8 cellular contexts compared by ENCODE assay signal in the genomic region with DNA sequence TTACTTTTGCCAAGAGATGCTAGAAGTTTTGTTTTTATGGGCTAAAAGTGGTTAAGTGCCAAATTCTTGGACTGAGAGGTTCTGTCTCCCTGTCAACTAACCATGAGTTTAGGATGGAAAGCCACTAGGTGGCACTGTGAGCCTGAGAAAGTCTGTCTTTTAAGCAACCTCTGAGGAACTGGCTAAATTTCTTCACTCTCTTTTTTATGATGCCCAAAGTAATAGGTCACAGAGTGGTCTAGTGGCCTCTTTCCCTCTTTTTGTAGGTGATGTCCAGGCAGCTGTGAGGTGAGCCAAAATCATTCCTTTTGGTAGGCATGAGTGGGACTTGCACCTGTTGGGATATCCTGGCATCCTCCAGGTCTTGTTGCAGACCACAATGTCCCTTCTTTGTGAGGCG. TPM values are rescaled to one million over a fixed set of nuclear protein-coding genes. Genes with fewer than 3 reads are reported as not detected.
A peak's percentile ranks its signal among the peaks of the same experiment; 100 is the strongest.
DNase-seq lines count a peak whose midpoint lies in the region; ATAC-seq and TF ChIP-seq lines count a peak whose summit lies in the region.

No MANE protein-coding gene starts in this region.

- H3K4me1 ChIP-seq in effector memory CD4-positive, alpha-beta T cell (ENCODE audit: control insufficient read depth, insufficient read depth, low read length, poor library complexity, severe bottlenecking): no peaks in the 10 kb centered on the region

- POLR2A ChIA-PET in activated CD8-positive, alpha-beta T cell treated with anti-CD3 and anti-CD28 coated beads for 36 hours (lab: Charles Lee): no interaction called here

- no peaks in the 10 kb centered on the region for H3K27me3 ChIP-seq in effector memory CD4-positive, alpha-beta T cell (replicated peaks; ENCODE audit: control insufficient read depth, insufficient read depth, low read length, poor library complexity, severe bottlenecking)

- peaks cover 70% of the 10 kb centered on the region for H3K36me3 ChIP-seq in effector memory CD4-positive, alpha-beta T cell (ENCODE audit: control insufficient read depth, insufficient read depth, low read length)

- H3K9me3 ChIP-seq in effector memory CD4-positive, alpha-beta T cell (ENCODE audit: control insufficient read depth, low read length): no peaks in the 10 kb centered on the region

- DNase-seq in GF-D8 (lab: John Stamatoyannopoulos, UW): peak; percentile 35
- peak; percentile 69 for DNase-seq in NCI-H748 (lab: John Stamatoyannopoulos, UW; ENCODE audit: unreplicated experiment)
- DNase-seq in activated CD8-positive, alpha-beta T cell treated with anti-CD3 and anti-CD28 coated beads for 36 hours: peak; percentile 84
- DNase-seq in effector memory CD4-positive, alpha-beta T cell: peak; percentile 6 to 51 (median 15)
- peak; percentile 30 to 69 for DNase-seq in mesothelial cell of epicardium (ENCODE audit: low spot score in 2 of 2, unreplicated experiment in 2 of 2)
- DNase-seq in stimulated activated CD8-positive, alpha-beta memory T cell treated with anti-CD3 and anti-CD28 coated beads, Interleukin-4, amount 100 ng/mL, for 1 hour (ENCODE audit: low read depth in 2 of 2, low spot score in 1 of 2): peak; percentile 21 to 51

- peaks cover 2% of the 10 kb centered on the region for H3K4me1 Mint-ChIP-seq in activated CD8-positive, alpha-beta T cell treated with anti-CD3 and anti-CD28 coated beads for 36 hours (ENCODE audit: low read depth)
- no peaks in the 10 kb centered on the region for H3K4me1 Mint-ChIP-seq in mesothelial cell of epicardium

- ATAC-seq in HG03432 (IDR thresholded peaks at IDR 0.05; ENCODE audit: unreplicated experiment) (peak; percentile 70), GM18520 (IDR thresholded peaks at IDR 0.05; ENCODE audit: unreplicated experiment) (no peak)
- ATAC-seq in activated CD8-positive, alpha-beta T cell treated with anti-CD3 and anti-CD28 coated beads for 36 hours: peak; percentile 72

- CTCF ChIA-PET in activated CD8-positive, alpha-beta T cell treated with anti-CD3 and anti-CD28 coated beads for 36 hours (lab: Charles Lee): interaction anchor here (0.7 to 8.8 kb wide), 44 partner anchors 10 to 673 kb away, joined by 3 to 118 read pairs (median 4); no protein-coding TSS in a partner anchor

- H3K27me3 Mint-ChIP-seq in activated CD8-positive, alpha-beta T cell treated with anti-CD3 and anti-CD28 coated beads for 36 hours: no peaks in the 10 kb centered on the region
- H3K27me3 Mint-ChIP-seq in mesothelial cell of epicardium (ENCODE audit: low read depth): no peaks in the 10 kb centered on the region

- H3K36me3 Mint-ChIP-seq in activated CD8-positive, alpha-beta T cell treated with anti-CD3 and anti-CD28 coated beads for 36 hours (ENCODE audit: low read depth): peaks cover 67% of the 10 kb centered on the region
- peaks cover 45% of the 10 kb centered on the region for H3K36me3 Mint-ChIP-seq in mesothelial cell of epicardium

- no peak overlapping the region for H3K4me3 ChIP-seq in effector memory CD4-positive, alpha-beta T cell (ENCODE audit: insufficient read depth, low read depth, low read length, poor library complexity, severe bottlenecking)

- no peak overlapping the region for H3K4me3 Mint-ChIP-seq in activated CD8-positive, alpha-beta T cell treated with anti-CD3 and anti-CD28 coated beads for 36 hours
- H3K4me3 Mint-ChIP-seq in mesothelial cell of epicardium: no peak overlapping the region

- no peak overlapping the region for H3K27ac Mint-ChIP-seq in activated CD8-positive, alpha-beta T cell treated with anti-CD3 and anti-CD28 coated beads for 36 hours
- no peak overlapping the region for H3K27ac Mint-ChIP-seq in mesothelial cell of epicardium

- H3K9me3 Mint-ChIP-seq in activated CD8-positive, alpha-beta T cell treated with anti-CD3 and anti-CD28 coated beads for 36 hours: peaks cover 4% of the 10 kb centered on the region
- H3K9me3 Mint-ChIP-seq in mesothelial cell of epicardium: peaks cover 20% of the 10 kb centered on the region

- peak; percentile 76 for TF ChIP-seq CTCF in activated CD8-positive, alpha-beta T cell treated with anti-CD3 and anti-CD28 coated beads for 36 hours (IDR thresholded peaks at IDR 0.05)
- TF ChIP-seq CTCF in mesothelial cell of epicardium (IDR thresholded peaks at IDR 0.05; ENCODE audit: unreplicated experiment): peak; percentile 70

- intact Hi-C loops in activated CD8-positive, alpha-beta T cell treated with anti-CD3 and anti-CD28 coated beads for 36 hours (cut with micrococcal nuclease): loop anchor here (1.0 kb wide), 1 partner anchor 501 kb away; no protein-coding TSS in a partner anchor

- H3K27ac ChIP-seq in effector memory CD4-positive, alpha-beta T cell (ENCODE audit: insufficient read depth, low read length, poor library complexity, severe bottlenecking): no peak overlapping the region

RNA-seq across cellular contexts. Expression of a gene that starts 56.8 kb away (rescaled TPM):
- total RNA-seq in activated CD8-positive, alpha-beta T cell treated with anti-CD3 and anti-CD28 coated beads for 36 hours: 100 to 1,000 TPM; 206 to 208 TPM
- 205 to 211 TPM (median 208 TPM) in 3 replicates for total RNA-seq in mesothelial cell of epicardium

Comparison
In these comparisons a context has a peak if more than half of its experiments do, and no peak if none do; other contexts are left out.
1. DNase-seq: peak in every context shown above with its lines; median percentile 84 in activated CD8-positive, alpha-beta T cell treated with anti-CD3 and anti-CD28 coated beads for 36 hours; 69 in NCI-H748; 50 in mesothelial cell of epicardium; 36 in stimulated activated CD8-positive, alpha-beta memory T cell treated with anti-CD3 and anti-CD28 coated beads, Interleukin-4, amount 100 ng/mL, for 1 hour; 35 in GF-D8; 15 in effector memory CD4-positive, alpha-beta T cell.